19 cellular contexts compared by ENCODE assay signal in the genomic region with DNA sequence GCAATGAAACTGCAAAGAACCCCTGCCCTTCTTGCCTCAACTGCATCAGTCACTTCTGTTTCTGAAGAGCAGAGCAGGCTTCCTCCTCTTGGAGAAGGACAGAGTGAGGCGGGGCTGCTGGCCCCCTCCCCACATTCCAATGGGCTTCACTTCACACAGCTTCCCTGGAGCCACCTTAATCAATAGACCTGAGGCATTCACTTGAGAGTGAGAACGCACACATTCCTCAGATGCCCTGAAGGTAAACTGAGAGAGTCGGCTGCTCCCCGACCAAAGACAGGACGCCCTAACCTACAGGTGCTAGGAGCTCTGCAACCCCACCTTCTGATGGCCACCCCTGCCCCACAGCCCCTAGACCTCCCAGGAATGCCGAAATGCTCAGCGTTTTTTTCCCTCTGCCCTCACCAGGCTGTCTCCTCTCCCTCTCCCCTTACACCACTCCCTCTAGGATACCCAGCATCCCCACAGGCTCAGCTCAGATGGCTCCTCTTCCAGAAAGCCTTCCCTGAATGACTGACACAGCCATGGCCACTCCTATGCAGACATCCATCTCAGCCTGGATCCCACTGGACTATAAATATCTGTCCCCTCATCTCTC. TPM values are rescaled to one million over a fixed set of nuclear protein-coding genes. Genes with fewer than 3 reads are reported as not detected.
DNase-seq lines count a peak whose midpoint lies in the region; ATAC-seq and TF ChIP-seq lines count a peak whose summit lies in the region.
"Had no signal": no experiment of that assay in that cellular context is flagged by ENCODE, and none has a peak within 500 bp of the region (broad histone marks: within the 10 kb centered on the region; RNA-seq: fewer than 3 reads in every experiment).

No MANE protein-coding gene starts in this region.

- peaks cover 83% of the 10 kb centered on the region for H3K4me1 ChIP-seq in left ventricle myocardium inferior
- peaks cover 12% of the 10 kb centered on the region for H3K4me1 ChIP-seq in mesenchymal stem cell (ENCODE audit: control insufficient read depth, insufficient read depth, low read depth, low read length)
- H3K4me1 ChIP-seq in thyroid gland = peaks cover 12 to 55% of the 10 kb centered on the region in 2 donors
- H3K4me1 ChIP-seq: HAP-1 had no signal

- no peaks in the 10 kb centered on the region for H3K9me3 ChIP-seq in left ventricle myocardium inferior (replicated peaks)
- no peaks in the 10 kb centered on the region for H3K9me3 ChIP-seq in T-helper 17 cell (ENCODE audit: control insufficient read depth, low read length, poor library complexity, severe bottlenecking)
- no peaks in the 10 kb centered on the region for H3K9me3 ChIP-seq in mesenchymal stem cell (ENCODE audit: control insufficient read depth, low read length)
- H3K9me3 ChIP-seq in thyroid gland = no peaks in the 10 kb centered on the region
- H3K9me3 ChIP-seq: HAP-1, heart right ventricle, right lobe of liver had no signal

- H3K4me3 Mint-ChIP-seq in T-helper 17 cell = no peak overlapping the region
- H3K4me3 Mint-ChIP-seq: activated CD4-positive, alpha-beta T cell treated with anti-CD3 and anti-CD28 coated beads for 36 hours had no signal

- DNase-seq in left ventricle myocardium superior = peak; percentile 23
- no peak for DNase-seq in left ventricle myocardium inferior
- DNase-seq in T-helper 17 cell = no peak
- DNase-seq in mesenchymal stem cell = no peak
- DNase-seq in thyroid gland = no peak
- DNase-seq: activated CD4-positive, alpha-beta T cell treated with anti-CD3 and anti-CD28 coated beads for 36 hours; activated T-cell treated with anti-CD3 and anti-CD28 coated beads, Interleukin-2, amount 50 U/mL, for 1 hour; DMS 273 treated with DMSO at 0.1 percent for 48 hours; effector CD8-positive, alpha-beta T cell; GF-D8; heart right ventricle; Karpas-422; midbrain; PC-9 had no signal

- H4K8ac ChIP-seq in mesenchymal stem cell (ENCODE audit: low read length) = no peak overlapping the region

- H3K79me1 ChIP-seq in mesenchymal stem cell (replicated peaks; ENCODE audit: low read length, poor library complexity, severe bottlenecking) = no peaks in the 10 kb centered on the region

- H2BK15ac ChIP-seq in mesenchymal stem cell (ENCODE audit: low read depth, poor library complexity, severe bottlenecking) = no peak overlapping the region

- H3K4me3 ChIP-seq in left ventricle myocardium inferior (no peak overlapping the region), mesenchymal stem cell (ENCODE audit: insufficient read depth in 1 of 2, low read depth in 1 of 2, low read length in 2 of 2) (no peak overlapping the region), thyroid gland (replicated peaks in 1 of 3) (no peak overlapping the region)
- H3K4me3 ChIP-seq: HAP-1, heart right ventricle, PC-9, right lobe of liver had no signal

- peaks cover 55% of the 10 kb centered on the region for H3K4me1 Mint-ChIP-seq in T-helper 17 cell

- H4K91ac ChIP-seq in mesenchymal stem cell (ENCODE audit: low read length) = peak overlapping the region; percentile 76

- H3K27ac ChIP-seq in left ventricle myocardium inferior (replicated peaks) (no peak overlapping the region), mesenchymal stem cell (ENCODE audit: low read length, poor library complexity, severe bottlenecking) (no peak overlapping the region), thyroid gland (no peak overlapping the region)
- H3K27ac ChIP-seq: PC-9, right lobe of liver had no signal

- TF ChIP-seq CTCF in left ventricle myocardium inferior (IDR thresholded peaks at IDR 0.05; ENCODE audit: borderline replicate concordance) (no peak), thyroid gland (IDR thresholded peaks at IDR 0.05) (no peak)

- H3K23ac ChIP-seq in mesenchymal stem cell (ENCODE audit: low read length in 2 of 2) = peak overlapping the region in 1 of 2 experiments; percentile 9

- H3K9ac ChIP-seq in mesenchymal stem cell (ENCODE audit: low read length) = peak overlapping the region; percentile 25

- peak overlapping the region in 1 of 2 experiments; percentile 11 for H3K18ac ChIP-seq in mesenchymal stem cell (ENCODE audit: low read depth in 1 of 2, low read length in 2 of 2)

- TF ChIP-seq POLR2A in thyroid gland (IDR thresholded peaks at IDR 0.05) = no peak

- H3K27ac Mint-ChIP-seq in T-helper 17 cell = peak overlapping the region; percentile 92

- H2BK5ac ChIP-seq in mesenchymal stem cell (ENCODE audit: low read depth, low read length, poor library complexity, severe bottlenecking) = no peak overlapping the region

- peak overlapping the region in 1 of 2 experiments; percentile 18 for H3K14ac ChIP-seq in mesenchymal stem cell (ENCODE audit: low read length in 2 of 2)

- 61% methylated on average over 7 of the region's 7 CpGs for WGBS in mesenchymal stem cell
- WGBS in thyroid gland, 2 donors = 76 to 80% methylated on average over 5 to 7 of the region's 7 CpGs

- H3K27me3 ChIP-seq in left ventricle myocardium inferior (ENCODE audit: low read depth) = no peaks in the 10 kb centered on the region
- no peaks in the 10 kb centered on the region for H3K27me3 ChIP-seq in mesenchymal stem cell (ENCODE audit: control insufficient read depth in 1 of 2, insufficient read depth in 1 of 2, low read length in 2 of 2)
- no peaks in the 10 kb centered on the region for H3K27me3 ChIP-seq in thyroid gland
- H3K27me3 ChIP-seq: heart right ventricle, right lobe of liver had no signal

- H2BK12ac ChIP-seq in mesenchymal stem cell (ENCODE audit: low read length in 2 of 2) = peak overlapping the region; percentile 2 to 81

- H2BK120ac ChIP-seq in mesenchymal stem cell (ENCODE audit: low read depth, low read length) = no peak overlapping the region

- no peak overlapping the region for H3K4me2 ChIP-seq in mesenchymal stem cell (ENCODE audit: low read length, poor library complexity, severe bottlenecking)
- H3K4me2 ChIP-seq: PC-9 had no signal

- peak overlapping the region; percentile 46 to 55 for H3K4ac ChIP-seq in mesenchymal stem cell (ENCODE audit: low read depth in 1 of 2, low read length in 2 of 2)

- H2AK5ac ChIP-seq in mesenchymal stem cell (ENCODE audit: low read length, severe bottlenecking) = no peak overlapping the region

- no peaks in the 10 kb centered on the region for H3K36me3 ChIP-seq in left ventricle myocardium inferior
- H3K36me3 ChIP-seq in mesenchymal stem cell (ENCODE audit: control insufficient read depth in 1 of 2, insufficient read depth in 2 of 2, low read depth in 1 of 2, low read length in 2 of 2) = peaks cover 0 to 4% of the 10 kb centered on the region in 2 experiments
- no peaks in the 10 kb centered on the region for H3K36me3 ChIP-seq in thyroid gland
- H3K36me3 ChIP-seq: HAP-1, right lobe of liver had no signal

- no peaks in the 10 kb centered on the region for H3K27me3 Mint-ChIP-seq in T-helper 17 cell
- H3K27me3 Mint-ChIP-seq: activated CD4-positive, alpha-beta T cell treated with anti-CD3 and anti-CD28 coated beads for 36 hours had no signal

- no peak overlapping the region for H2AFZ ChIP-seq in mesenchymal stem cell (ENCODE audit: low read depth, low read length)
- H2AFZ ChIP-seq: PC-9 had no signal

- no peak for ATAC-seq in left ventricle myocardium superior
- no peak for ATAC-seq in T-helper 17 cell
- no peak for ATAC-seq in HG03095 (IDR thresholded peaks at IDR 0.05; ENCODE audit: unreplicated experiment)
- no peak for ATAC-seq in GM19035 (IDR thresholded peaks at IDR 0.05; ENCODE audit: unreplicated experiment)
- no peak for ATAC-seq in HG03025 (IDR thresholded peaks at IDR 0.05; ENCODE audit: low FRiP score, unreplicated experiment)
- ATAC-seq: activated CD4-positive, alpha-beta T cell treated with anti-CD3 and anti-CD28 coated beads for 36 hours; heart right ventricle; right lobe of liver had no signal

- no peaks in the 10 kb centered on the region for H3K36me3 Mint-ChIP-seq in T-helper 17 cell (ENCODE audit: low read depth)

- intact Hi-C loops in left ventricle myocardium superior (cut with micrococcal nuclease) = no loop called here
- intact Hi-C loops in left ventricle myocardium inferior (cut with micrococcal nuclease) = no loop called here
- intact Hi-C loops in thyroid gland (cut with DNase I) = no loop called here

RNA-seq across cellular contexts. Expression of gene SYNE3, which starts 31.1 kb away (rescaled TPM):
- total RNA-seq in left ventricle myocardium superior = 12.2 TPM
- total RNA-seq in left ventricle myocardium inferior = 11.3 TPM
- total RNA-seq in T-helper 17 cell = 10 to 100 TPM; 59.6 to 64.8 TPM
- 4.1 TPM for polyA plus RNA-seq in mesenchymal stem cell (2013, experiment 1 of 2)
- polyA plus RNA-seq in mesenchymal stem cell (2013, experiment 2 of 2) = 3.9 TPM
- total RNA-seq in thyroid gland = 10 to 100 TPM in 3 of 4 donors, 1 to 10 TPM in 1; 9.7 to 21.9 (median 17.6) TPM

RNA-seq across cellular contexts. Expression of gene GLRX5, which starts 49.5 kb away (rescaled TPM):
- total RNA-seq in left ventricle myocardium superior = 94.0 TPM
- total RNA-seq in left ventricle myocardium inferior = 85.0 TPM
- 10 to 100 TPM; 14.8 to 17.7 TPM for total RNA-seq in T-helper 17 cell
- polyA plus RNA-seq in mesenchymal stem cell (2013, experiment 1 of 2) = 52.4 TPM
- polyA plus RNA-seq in mesenchymal stem cell (2013, experiment 2 of 2) = 54.4 TPM
- total RNA-seq in thyroid gland = 10 to 100 TPM; 33.9 to 64.1 (median 41.3) TPM
